2 cellular contexts compared by ENCODE assay signal in the genomic region with DNA sequence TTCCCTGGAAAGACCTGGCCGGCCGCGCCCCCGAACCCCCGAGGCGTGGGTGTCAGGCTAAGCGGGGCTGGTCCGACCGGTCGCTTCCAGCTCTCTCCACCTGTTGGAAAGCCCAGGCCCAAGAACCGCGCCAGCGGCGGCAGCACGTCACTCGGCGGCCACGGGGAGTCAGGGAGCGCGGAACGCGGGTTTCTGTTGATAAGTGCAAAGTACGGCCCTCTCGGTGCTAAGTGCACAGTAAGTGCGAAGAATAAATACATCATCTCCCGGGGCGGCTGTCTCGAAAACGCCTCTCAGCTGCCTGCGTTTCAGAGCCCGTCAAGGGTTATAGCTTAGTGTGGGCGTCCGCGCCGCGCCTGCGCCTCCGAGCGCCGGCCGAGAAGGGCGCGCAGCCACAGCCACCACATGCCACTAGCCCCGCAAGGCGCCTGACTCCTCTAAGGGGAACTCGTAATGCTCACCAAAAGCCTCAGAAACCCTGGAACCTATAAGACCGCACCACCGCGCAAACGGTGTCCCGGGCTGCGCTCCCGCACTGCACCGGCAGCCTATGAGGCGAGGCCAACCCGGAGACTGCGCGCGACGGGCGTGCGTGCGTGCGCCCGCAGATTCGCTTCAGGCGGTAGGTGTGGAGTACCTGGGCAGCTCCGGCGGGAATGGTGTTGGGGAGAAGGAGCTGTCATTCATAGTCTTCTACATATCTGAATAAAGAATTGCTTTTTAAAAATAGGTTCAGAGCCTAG.
TF ChIP-seq lines count a peak whose summit lies in the region.

No MANE protein-coding gene starts in this region.

TF ChIP-seq in A549, 52 proteins besides CTCF, POLR2A, EP300 and RAD21 (continued from another document):
- TF ChIP-seq ZC3H11A (IDR thresholded peaks at IDR 0.05) (no peak), ZFP36 (IDR thresholded peaks at IDR 0.05; ENCODE audit: borderline replicate concordance, partially characterized antibody) (no peak), NPAS2 (CRISPR knock-in tag; IDR thresholded peaks at IDR 0.05; ENCODE audit: borderline replicate concordance) (no peak)
- TF ChIP-seq, protein P1, sequence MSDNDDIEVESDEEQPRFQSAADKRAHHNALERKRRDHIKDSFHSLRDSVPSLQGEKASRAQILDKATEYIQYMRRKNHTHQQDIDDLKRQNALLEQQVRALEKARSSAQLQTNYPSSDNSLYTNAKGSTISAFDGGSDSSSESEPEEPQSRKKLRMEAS (IDR thresholded peaks at IDR 0.05): peak; percentile 64; the same call in 1 of the 2 replicates

TF ChIP-seq in HEK293, 187 proteins besides CTCF, POLR2A, EP300 and RAD21 (continued from another document and continues in another):
- TF ChIP-seq ZNF121 (tag by site-specific recombination; IDR thresholded peaks at IDR 0.05) (0 out of 2 replicates have a peak, but pooled peaks have one; percentile 8), ZNF157 (tag by site-specific recombination; IDR thresholded peaks at IDR 0.05) (no peak), ZFP41 (tag by site-specific recombination; IDR thresholded peaks at IDR 0.05; ENCODE audit: borderline replicate concordance) (no peak), ZNF2 (tag by site-specific recombination; IDR thresholded peaks at IDR 0.05) (peak; percentile 25; the same call in 1 of the 2 replicates), ZNF214 (tag by site-specific recombination; IDR thresholded peaks at IDR 0.05; ENCODE audit: borderline replicate concordance) (no peak), ZNF664 (tag by site-specific recombination; IDR thresholded peaks at IDR 0.05) (no peak), ZNF670 (tag by site-specific recombination; IDR thresholded peaks at IDR 0.05; ENCODE audit: low read depth) (no peak), ZNF658 (tag by site-specific recombination; IDR thresholded peaks at IDR 0.05) (no peak), ZNF76 (tag by site-specific recombination; IDR thresholded peaks at IDR 0.05; ENCODE audit: borderline replicate concordance, low read depth) (no peak), ZNF391 (tag by site-specific recombination; IDR thresholded peaks at IDR 0.05; ENCODE audit: borderline replicate concordance, low read depth) (no peak), ZNF629 (tag by site-specific recombination; IDR thresholded peaks at IDR 0.05) (peak; percentile 16; the same call in 1 of the 2 replicates), RBAK (tag by site-specific recombination; IDR thresholded peaks at IDR 0.05) (no peak), ZIC2 (tag by site-specific recombination; IDR thresholded peaks at IDR 0.05) (peak; percentile 28; the same call in 1 of the 2 replicates), ZNF433 (tag by site-specific recombination; IDR thresholded peaks at IDR 0.05; ENCODE audit: low read depth) (no peak), ZNF660 (tag by site-specific recombination; IDR thresholded peaks at IDR 0.05) (peak; percentile 40; the same call in 1 of the 2 replicates), ZNF529 (tag by site-specific recombination; IDR thresholded peaks at IDR 0.05; ENCODE audit: insufficient replicate concordance) (no peak), TRIM28 (IDR thresholded peaks at IDR 0.05; ENCODE audit: borderline replicate concordance, low read length) (no peak), ZNF501 (tag by site-specific recombination; IDR thresholded peaks at IDR 0.05) (no peak), ZNF37A (tag by site-specific recombination; IDR thresholded peaks at IDR 0.05) (no peak), ZNF404 (tag by site-specific recombination; IDR thresholded peaks at IDR 0.05) (no peak), ZNF184 (tag by site-specific recombination; IDR thresholded peaks at IDR 0.05) (no peak), ZNF843 (tag by site-specific recombination; IDR thresholded peaks at IDR 0.05) (no peak; the same call in 1 of the 2 replicates), ZNF707 (tag by site-specific recombination; IDR thresholded peaks at IDR 0.05) (no peak), ZSCAN23 (tag by site-specific recombination; IDR thresholded peaks at IDR 0.05) (no peak), SP7 (tag by site-specific recombination; IDR thresholded peaks at IDR 0.05) (peak; percentile 58), ZNF548 (tag by site-specific recombination; IDR thresholded peaks at IDR 0.05) (no peak)
- TF ChIP-seq, protein P2, sequence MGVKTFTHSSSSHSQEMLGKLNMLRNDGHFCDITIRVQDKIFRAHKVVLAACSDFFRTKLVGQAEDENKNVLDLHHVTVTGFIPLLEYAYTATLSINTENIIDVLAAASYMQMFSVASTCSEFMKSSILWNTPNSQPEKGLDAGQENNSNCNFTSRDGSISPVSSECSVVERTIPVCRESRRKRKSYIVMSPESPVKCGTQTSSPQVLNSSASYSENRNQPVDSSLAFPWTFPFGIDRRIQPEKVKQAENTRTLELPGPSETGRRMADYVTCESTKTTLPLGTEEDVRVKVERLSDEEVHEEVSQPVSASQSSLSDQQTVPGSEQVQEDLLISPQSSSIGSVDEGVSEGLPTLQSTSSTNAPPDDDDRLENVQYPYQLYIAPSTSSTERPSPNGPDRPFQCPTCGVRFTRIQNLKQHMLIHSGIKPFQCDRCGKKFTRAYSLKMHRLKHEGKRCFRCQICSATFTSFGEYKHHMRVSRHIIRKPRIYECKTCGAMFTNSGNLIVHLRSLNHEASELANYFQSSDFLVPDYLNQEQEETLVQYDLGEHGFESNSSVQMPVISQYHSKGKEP (tag by site-specific recombination; IDR thresholded peaks at IDR 0.05): no peak
- TF ChIP-seq, protein P3, sequence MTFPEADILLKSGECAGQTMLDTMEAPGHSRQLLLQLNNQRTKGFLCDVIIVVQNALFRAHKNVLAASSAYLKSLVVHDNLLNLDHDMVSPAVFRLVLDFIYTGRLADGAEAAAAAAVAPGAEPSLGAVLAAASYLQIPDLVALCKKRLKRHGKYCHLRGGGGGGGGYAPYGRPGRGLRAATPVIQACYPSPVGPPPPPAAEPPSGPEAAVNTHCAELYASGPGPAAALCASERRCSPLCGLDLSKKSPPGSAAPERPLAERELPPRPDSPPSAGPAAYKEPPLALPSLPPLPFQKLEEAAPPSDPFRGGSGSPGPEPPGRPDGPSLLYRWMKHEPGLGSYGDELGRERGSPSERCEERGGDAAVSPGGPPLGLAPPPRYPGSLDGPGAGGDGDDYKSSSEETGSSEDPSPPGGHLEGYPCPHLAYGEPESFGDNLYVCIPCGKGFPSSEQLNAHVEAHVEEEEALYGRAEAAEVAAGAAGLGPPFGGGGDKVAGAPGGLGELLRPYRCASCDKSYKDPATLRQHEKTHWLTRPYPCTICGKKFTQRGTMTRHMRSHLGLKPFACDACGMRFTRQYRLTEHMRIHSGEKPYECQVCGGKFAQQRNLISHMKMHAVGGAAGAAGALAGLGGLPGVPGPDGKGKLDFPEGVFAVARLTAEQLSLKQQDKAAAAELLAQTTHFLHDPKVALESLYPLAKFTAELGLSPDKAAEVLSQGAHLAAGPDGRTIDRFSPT (tag by site-specific recombination; IDR thresholded peaks at IDR 0.05): no peak
- TF ChIP-seq, protein P4, sequence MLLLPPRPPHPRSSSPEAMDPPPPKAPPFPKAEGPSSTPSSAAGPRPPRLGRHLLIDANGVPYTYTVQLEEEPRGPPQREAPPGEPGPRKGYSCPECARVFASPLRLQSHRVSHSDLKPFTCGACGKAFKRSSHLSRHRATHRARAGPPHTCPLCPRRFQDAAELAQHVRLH (tag by site-specific recombination; IDR thresholded peaks at IDR 0.05): no peak
- TF ChIP-seq, protein P5, sequence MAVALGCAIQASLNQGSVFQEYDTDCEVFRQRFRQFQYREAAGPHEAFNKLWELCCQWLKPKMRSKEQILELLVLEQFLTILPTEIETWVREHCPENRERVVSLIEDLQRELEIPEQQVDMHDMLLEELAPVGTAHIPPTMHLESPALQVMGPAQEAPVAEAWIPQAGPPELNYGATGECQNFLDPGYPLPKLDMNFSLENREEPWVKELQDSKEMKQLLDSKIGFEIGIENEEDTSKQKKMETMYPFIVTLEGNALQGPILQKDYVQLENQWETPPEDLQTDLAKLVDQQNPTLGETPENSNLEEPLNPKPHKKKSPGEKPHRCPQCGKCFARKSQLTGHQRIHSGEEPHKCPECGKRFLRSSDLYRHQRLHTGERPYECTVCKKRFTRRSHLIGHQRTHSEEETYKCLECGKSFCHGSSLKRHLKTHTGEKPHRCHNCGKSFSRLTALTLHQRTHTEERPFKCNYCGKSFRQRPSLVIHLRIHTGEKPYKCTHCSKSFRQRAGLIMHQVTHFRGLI (tag by site-specific recombination; IDR thresholded peaks at IDR 0.05): peak; percentile 80
- TF ChIP-seq, protein P6, sequence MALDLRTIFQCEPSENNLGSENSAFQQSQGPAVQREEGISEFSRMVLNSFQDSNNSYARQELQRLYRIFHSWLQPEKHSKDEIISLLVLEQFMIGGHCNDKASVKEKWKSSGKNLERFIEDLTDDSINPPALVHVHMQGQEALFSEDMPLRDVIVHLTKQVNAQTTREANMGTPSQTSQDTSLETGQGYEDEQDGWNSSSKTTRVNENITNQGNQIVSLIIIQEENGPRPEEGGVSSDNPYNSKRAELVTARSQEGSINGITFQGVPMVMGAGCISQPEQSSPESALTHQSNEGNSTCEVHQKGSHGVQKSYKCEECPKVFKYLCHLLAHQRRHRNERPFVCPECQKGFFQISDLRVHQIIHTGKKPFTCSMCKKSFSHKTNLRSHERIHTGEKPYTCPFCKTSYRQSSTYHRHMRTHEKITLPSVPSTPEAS (tag by site-specific recombination; IDR thresholded peaks at IDR 0.05): no peak
- TF ChIP-seq, protein P7, sequence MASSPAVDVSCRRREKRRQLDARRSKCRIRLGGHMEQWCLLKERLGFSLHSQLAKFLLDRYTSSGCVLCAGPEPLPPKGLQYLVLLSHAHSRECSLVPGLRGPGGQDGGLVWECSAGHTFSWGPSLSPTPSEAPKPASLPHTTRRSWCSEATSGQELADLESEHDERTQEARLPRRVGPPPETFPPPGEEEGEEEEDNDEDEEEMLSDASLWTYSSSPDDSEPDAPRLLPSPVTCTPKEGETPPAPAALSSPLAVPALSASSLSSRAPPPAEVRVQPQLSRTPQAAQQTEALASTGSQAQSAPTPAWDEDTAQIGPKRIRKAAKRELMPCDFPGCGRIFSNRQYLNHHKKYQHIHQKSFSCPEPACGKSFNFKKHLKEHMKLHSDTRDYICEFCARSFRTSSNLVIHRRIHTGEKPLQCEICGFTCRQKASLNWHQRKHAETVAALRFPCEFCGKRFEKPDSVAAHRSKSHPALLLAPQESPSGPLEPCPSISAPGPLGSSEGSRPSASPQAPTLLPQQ (tag by site-specific recombination; IDR thresholded peaks at IDR 0.05): peak; percentile 38
- TF ChIP-seq, protein P8, sequence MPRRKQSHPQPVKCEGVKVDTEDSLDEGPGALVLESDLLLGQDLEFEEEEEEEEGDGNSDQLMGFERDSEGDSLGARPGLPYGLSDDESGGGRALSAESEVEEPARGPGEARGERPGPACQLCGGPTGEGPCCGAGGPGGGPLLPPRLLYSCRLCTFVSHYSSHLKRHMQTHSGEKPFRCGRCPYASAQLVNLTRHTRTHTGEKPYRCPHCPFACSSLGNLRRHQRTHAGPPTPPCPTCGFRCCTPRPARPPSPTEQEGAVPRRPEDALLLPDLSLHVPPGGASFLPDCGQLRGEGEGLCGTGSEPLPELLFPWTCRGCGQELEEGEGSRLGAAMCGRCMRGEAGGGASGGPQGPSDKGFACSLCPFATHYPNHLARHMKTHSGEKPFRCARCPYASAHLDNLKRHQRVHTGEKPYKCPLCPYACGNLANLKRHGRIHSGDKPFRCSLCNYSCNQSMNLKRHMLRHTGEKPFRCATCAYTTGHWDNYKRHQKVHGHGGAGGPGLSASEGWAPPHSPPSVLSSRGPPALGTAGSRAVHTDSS (tag by site-specific recombination; IDR thresholded peaks at IDR 0.05): no peak
- TF ChIP-seq, protein P9, sequence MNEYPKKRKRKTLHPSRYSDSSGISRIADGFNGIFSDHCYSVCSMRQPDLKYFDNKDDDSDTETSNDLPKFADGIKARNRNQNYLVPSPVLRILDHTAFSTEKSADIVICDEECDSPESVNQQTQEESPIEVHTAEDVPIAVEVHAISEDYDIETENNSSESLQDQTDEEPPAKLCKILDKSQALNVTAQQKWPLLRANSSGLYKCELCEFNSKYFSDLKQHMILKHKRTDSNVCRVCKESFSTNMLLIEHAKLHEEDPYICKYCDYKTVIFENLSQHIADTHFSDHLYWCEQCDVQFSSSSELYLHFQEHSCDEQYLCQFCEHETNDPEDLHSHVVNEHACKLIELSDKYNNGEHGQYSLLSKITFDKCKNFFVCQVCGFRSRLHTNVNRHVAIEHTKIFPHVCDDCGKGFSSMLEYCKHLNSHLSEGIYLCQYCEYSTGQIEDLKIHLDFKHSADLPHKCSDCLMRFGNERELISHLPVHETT (tag by site-specific recombination; IDR thresholded peaks at IDR 0.05): no peak
- TF ChIP-seq, protein P10, sequence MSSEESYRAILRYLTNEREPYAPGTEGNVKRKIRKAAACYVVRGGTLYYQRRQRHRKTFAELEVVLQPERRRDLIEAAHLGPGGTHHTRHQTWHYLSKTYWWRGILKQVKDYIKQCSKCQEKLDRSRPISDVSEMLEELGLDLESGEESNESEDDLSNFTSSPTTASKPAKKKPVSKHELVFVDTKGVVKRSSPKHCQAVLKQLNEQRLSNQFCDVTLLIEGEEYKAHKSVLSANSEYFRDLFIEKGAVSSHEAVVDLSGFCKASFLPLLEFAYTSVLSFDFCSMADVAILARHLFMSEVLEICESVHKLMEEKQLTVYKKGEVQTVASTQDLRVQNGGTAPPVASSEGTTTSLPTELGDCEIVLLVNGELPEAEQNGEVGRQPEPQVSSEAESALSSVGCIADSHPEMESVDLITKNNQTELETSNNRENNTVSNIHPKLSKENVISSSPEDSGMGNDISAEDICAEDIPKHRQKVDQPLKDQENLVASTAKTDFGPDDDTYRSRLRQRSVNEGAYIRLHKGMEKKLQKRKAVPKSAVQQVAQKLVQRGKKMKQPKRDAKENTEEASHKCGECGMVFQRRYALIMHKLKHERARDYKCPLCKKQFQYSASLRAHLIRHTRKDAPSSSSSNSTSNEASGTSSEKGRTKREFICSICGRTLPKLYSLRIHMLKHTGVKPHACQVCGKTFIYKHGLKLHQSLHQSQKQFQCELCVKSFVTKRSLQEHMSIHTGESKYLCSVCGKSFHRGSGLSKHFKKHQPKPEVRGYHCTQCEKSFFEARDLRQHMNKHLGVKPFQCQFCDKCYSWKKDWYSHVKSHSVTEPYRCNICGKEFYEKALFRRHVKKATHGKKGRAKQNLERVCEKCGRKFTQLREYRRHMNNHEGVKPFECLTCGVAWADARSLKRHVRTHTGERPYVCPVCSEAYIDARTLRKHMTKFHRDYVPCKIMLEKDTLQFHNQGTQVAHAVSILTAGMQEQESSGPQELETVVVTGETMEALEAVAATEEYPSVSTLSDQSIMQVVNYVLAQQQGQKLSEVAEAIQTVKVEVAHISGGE (tag by site-specific recombination; conservative IDR thresholded peaks at IDR 0.05; ENCODE audit: low read depth): no peak
